ENCODE assay signal across 8 cellular contexts in genomic region chr5:151757233-151758140, GRCh38. TPM values are rescaled to one million over a fixed set of nuclear protein-coding genes. Genes with fewer than 3 reads are reported as not detected.
DNase-seq lines count a peak whose midpoint lies in the region; ATAC-seq and TF ChIP-seq lines count a peak whose summit lies in the region.

No MANE protein-coding gene starts in this region.

- TF ChIP-seq EP300 in upper lobe of left lung (IDR thresholded peaks at IDR 0.05): no peak

- peak overlapping the region; percentile 96 for H3K27ac Mint-ChIP-seq in T-helper 17 cell

- ATAC-seq in HG02763 (IDR thresholded peaks at IDR 0.05; ENCODE audit: unreplicated experiment) (peak; percentile 8), T-helper 17 cell (peak; percentile 22), mucosa of descending colon (peak; percentile 27), upper lobe of left lung (ENCODE audit: low FRiP score in 2 of 2) (peak; percentile 15 to 22), GM21367 (IDR thresholded peaks at IDR 0.05; ENCODE audit: unreplicated experiment) (no peak)

- H3K36me3 Mint-ChIP-seq in T-helper 17 cell (ENCODE audit: low read depth): no peaks in the 10 kb centered on the region

- TF ChIP-seq CTCF in GM10248 (IDR thresholded peaks at IDR 0.05; ENCODE audit: control extremely low read depth, extremely low read depth, low read depth, missing control alignments): no peak
- TF ChIP-seq CTCF in colonic mucosa (IDR thresholded peaks at IDR 0.05): no peak
- no peak for TF ChIP-seq CTCF in mucosa of descending colon (IDR thresholded peaks at IDR 0.05)
- no peak for TF ChIP-seq CTCF in upper lobe of left lung (IDR thresholded peaks at IDR 0.05)

- H3K27me3 ChIP-seq in colonic mucosa (no peaks in the 10 kb centered on the region), upper lobe of left lung (no peaks in the 10 kb centered on the region)

- no peaks in the 10 kb centered on the region for H3K27me3 Mint-ChIP-seq in T-helper 17 cell

- peak overlapping the region; percentile 94 for H3K4me3 Mint-ChIP-seq in T-helper 17 cell

- intact Hi-C loops in colonic mucosa (cut with DNase I) (no loop called here), mucosa of descending colon (cut with DNase I, micrococcal nuclease) (no loop called here)

- CTCF ChIA-PET in GM10248 (lab: Yijun Ruan, JAX): interaction anchor here (0.9 to 17.3 kb wide), 9 partner anchors 8 to 105 kb away, joined by 3 to 155 read pairs (median 4); partner anchors contain the start of gene G3BP1

- H3K4me1 Mint-ChIP-seq in T-helper 17 cell: peaks cover 32% of the 10 kb centered on the region

- peak overlapping the region; percentile 86 to 87 for H3K9ac ChIP-seq in colonic mucosa (ENCODE audit: low read depth in 2 of 2, low read length in 2 of 2)

- WGBS in upper lobe of left lung, 2 donors: 18% methylated on average over 7 to 9 of the region's 9 CpGs

- H3K27ac ChIP-seq in colonic mucosa: peak overlapping the region; percentile 67
- H3K27ac ChIP-seq in upper lobe of left lung: peak overlapping the region; percentile 83 to 86 (median 84)

- H3K4me3 ChIP-seq in colonic mucosa: peak overlapping the region; percentile 83
- peak overlapping the region; percentile 39 for H3K4me3 ChIP-seq in mucosa of descending colon
- peak overlapping the region; percentile 68 to 89 (median 78) for H3K4me3 ChIP-seq in upper lobe of left lung

- POLR2A ChIA-PET in GM10248 (lab: Yijun Ruan, JAX): interaction anchor here (1.1 to 3.0 kb wide), 2 partner anchors 14 to 310 kb away, joined by 3 to 18 read pairs; partner anchors contain the start of genes G3BP1 and SLC36A1

- H3K9me3 ChIP-seq in T-helper 17 cell (ENCODE audit: control insufficient read depth, low read length, poor library complexity, severe bottlenecking) (no peaks in the 10 kb centered on the region), colonic mucosa (no peaks in the 10 kb centered on the region), mucosa of descending colon (no peaks in the 10 kb centered on the region), upper lobe of left lung (no peaks in the 10 kb centered on the region)

- TF ChIP-seq POLR2A in upper lobe of left lung (IDR thresholded peaks at IDR 0.05): no peak

- H3K36me3 ChIP-seq in colonic mucosa (no peaks in the 10 kb centered on the region), mucosa of descending colon (ENCODE audit: low read depth) (no peaks in the 10 kb centered on the region), upper lobe of left lung (peaks cover 0 to 3% (median 0%) of the 10 kb centered on the region in 4 donors)

- DNase-seq in GM10248 (ENCODE audit: extremely low spot score) (peak; percentile 36), T-helper 17 cell (peak in 1 of 3 donors; percentile 17), colonic mucosa (no peak), mucosa of descending colon (no peak), upper lobe of left lung (no peak), epidermal melanocyte (ENCODE audit: insufficient read length, low spot score) (no peak)

- H3K4me1 ChIP-seq in colonic mucosa (peaks cover 10% of the 10 kb centered on the region), mucosa of descending colon (ENCODE audit: low read depth) (peaks cover 33% of the 10 kb centered on the region), upper lobe of left lung (peaks cover 19 to 27% (median 23%) of the 10 kb centered on the region in 4 donors)

RNA-seq across cellular contexts. Expression of gene ATOX1, which starts 0.9 kb away (rescaled TPM):
- total RNA-seq in T-helper 17 cell (10 to 100 TPM; 24.3 to 26.1 TPM), colonic mucosa (10 to 100 TPM; 54.6 to 62.4 TPM), mucosa of descending colon (10 to 100 TPM; 52.5 to 54.8 (median 53.6) TPM), upper lobe of left lung (10 to 100 TPM; 57.6 to 87.0 (median 66.9) TPM)

RNA-seq across cellular contexts. Expression of gene G3BP1, which starts 14.3 kb away (rescaled TPM):
- total RNA-seq in T-helper 17 cell (100 to 1,000 TPM; 115 to 117 TPM), colonic mucosa (100 to 1,000 TPM; 136 to 203 TPM), mucosa of descending colon (100 to 1,000 TPM; 121 to 132 (median 127) TPM), upper lobe of left lung (100 to 1,000 TPM in 2 of 6 donors, 10 to 100 TPM in 4; 40.9 to 169 (median 81.6) TPM)
